ENCODE assay signal across 35 cellular contexts in the genomic region with DNA sequence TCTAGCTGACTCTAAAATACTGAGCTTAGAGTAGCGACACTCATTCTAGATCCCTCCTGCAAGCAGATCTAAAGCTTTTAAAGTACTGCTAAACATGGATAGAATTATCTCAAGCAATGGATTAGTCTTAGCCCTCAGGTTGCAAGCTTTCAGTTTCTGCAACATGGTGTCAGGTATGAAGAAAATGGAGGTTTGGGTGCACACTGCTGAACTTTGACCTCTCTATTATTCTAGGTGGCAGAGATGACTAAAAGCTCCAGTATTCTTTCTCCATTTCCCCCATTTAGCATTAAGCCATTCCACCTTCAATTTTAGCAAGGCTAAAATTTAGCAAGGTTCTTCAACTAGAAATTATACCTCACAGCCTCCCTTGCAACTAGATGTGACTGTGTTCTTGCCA.
"Had no signal": no experiment of that assay in that cellular context is flagged by ENCODE, and none has a peak within 500 bp of the region (broad histone marks: within the 10 kb centered on the region; RNA-seq: fewer than 3 reads in every experiment).

No MANE protein-coding gene starts in this region.

- H3K36me3 ChIP-seq: MG63 had no signal

- H3K9me3 ChIP-seq: MG63 had no signal

- DNase-seq: Karpas-422, Kasumi-1, MG63, MM.1S, MV-4-11, NCI-H1048, NCI-H1092, NCI-H1092 treated with DMSO at 0.1 percent for 48 hours, NCI-H1105, NCI-H1105 treated with DMSO at 0.1 percent for 48 hours, NCI-H1417, NCI-H1417 treated with DMSO at 0.1 percent for 48 hours, NCI-H1436, NCI-H1436 treated with DMSO at 0.1 percent for 48 hours, NCI-H146, NCI-H1694, NCI-H1694 treated with DMSO at 0.1 percent for 48 hours, NCI-H187, NCI-H187 treated with DMSO at 0.1 percent for 48 hours, NCI-H1930, NCI-H2029, NCI-H2029 treated with DMSO at 0.1 percent for 48 hours, NCI-H2081, NCI-H2081 treated with DMSO at 0.1 percent for 48 hours, NCI-H2107, NCI-H2171, NCI-H2171 treated with DMSO at 0.1 percent for 48 hours, NCI-H2227 treated with DMSO at 0.1 percent for 48 hours, NCI-H226, NCI-H345, NCI-H446, NCI-H446 treated with DMSO at 0.1 percent for 48 hours, NCI-H510A, NCI-H510A treated with DMSO at 0.1 percent for 48 hours, NCI-H524 had no signal

- H3K4me3 ChIP-seq: MG63 had no signal

- H3K27me3 ChIP-seq: MG63 had no signal
